ENCODE assay signal across 1 cellular context in genomic region chr12:121628536-121628935, GRCh38.
TF ChIP-seq lines count a peak whose summit lies in the region.

No MANE protein-coding gene starts in this region.

TF ChIP-seq in HepG2, 621 proteins besides CTCF, POLR2A, EP300 and RAD21:
- TF ChIP-seq NFYC (CRISPR knock-in tag; IDR thresholded peaks at IDR 0.05): no peak
